8 cellular contexts compared by ENCODE assay signal in genomic region chr5:71601222-71602026, GRCh38. TPM values are rescaled to one million over a fixed set of nuclear protein-coding genes. Genes with fewer than 3 reads are reported as not detected.
DNase-seq lines count a peak whose midpoint lies in the region; ATAC-seq and TF ChIP-seq lines count a peak whose summit lies in the region.

No MANE protein-coding gene starts in this region.

- H3K9me3 ChIP-seq in DND-41 (ENCODE audit: insufficient read depth, low read length, severe bottlenecking) = no peaks in the 10 kb centered on the region
- H3K9me3 ChIP-seq in adrenal gland (replicated peaks in 1 of 3) = no peaks in the 10 kb centered on the region
- no peaks in the 10 kb centered on the region for H3K9me3 ChIP-seq in hepatocyte (ENCODE audit: low read depth)

- no peak overlapping the region for H2AFZ ChIP-seq in DND-41 (ENCODE audit: low read depth, low read length)
- no peak overlapping the region for H2AFZ ChIP-seq in hepatocyte

- no peak overlapping the region for H3K9ac ChIP-seq in DND-41 (ENCODE audit: low read depth, low read length)

- peak; percentile 61 for DNase-seq in DND-41
- peak in 1 of 2 experiments; percentile 18 for DNase-seq in HL-60 (ENCODE audit: low read depth in 1 of 2, low spot score in 1 of 2)
- DNase-seq in T-helper 1 cell = peak; percentile 16 to 91 (median 45)
- DNase-seq in adrenal gland = peak; percentile 64 to 90 (median 87)
- peak; percentile 77 for DNase-seq in hepatocyte (ENCODE audit: low spot score)
- DNase-seq in stimulated activated CD4-positive, alpha-beta T cell treated with anti-CD3 and anti-CD28 coated beads, Interleukin-1b, Interleukin-23, amount 100 ng/mL, for 1 hour (ENCODE audit: low read depth in 2 of 2) = peak; percentile 33 to 48
- DNase-seq in NCI-H187 treated with DMSO at 0.1 percent for 48 hours (lab: John Stamatoyannopoulos, UW) = no peak

- no peak overlapping the region for H3K4me2 ChIP-seq in DND-41 (ENCODE audit: insufficient read depth, low read length)
- no peak overlapping the region for H3K4me2 ChIP-seq in hepatocyte

- H3K9me2 ChIP-seq in hepatocyte (replicated peaks; ENCODE audit: insufficient read depth) = no peaks in the 10 kb centered on the region

- peaks cover 74% of the 10 kb centered on the region for H3K36me3 ChIP-seq in DND-41 (ENCODE audit: insufficient read depth, low read length)
- peaks cover 0 to 30% of the 10 kb centered on the region in 2 donors for H3K36me3 ChIP-seq in adrenal gland (replicated peaks in 1 of 2)
- H3K36me3 ChIP-seq in hepatocyte (replicated peaks; ENCODE audit: insufficient read depth, low read depth) = no peaks in the 10 kb centered on the region

- intact Hi-C loops in adrenal gland (cut with DNase I) = no loop called here

- WGBS in adrenal gland, 4 donors = 38 to 51% (median 49%) methylated on average over 6 of the region's 6 CpGs
- WGBS in hepatocyte (ENCODE audit: low lambda C conversion rate, missing lambda C conversion rate) = 54% methylated on average over 6 of the region's 6 CpGs

- H4K20me1 ChIP-seq in DND-41 (ENCODE audit: insufficient read depth, low read length) (no peaks in the 10 kb centered on the region), hepatocyte (ENCODE audit: insufficient read depth, poor library complexity, severe bottlenecking) (no peaks in the 10 kb centered on the region)

- peak; percentile 93 for ATAC-seq in DND-41 (ENCODE audit: insufficient read depth, low read depth)
- ATAC-seq in GM21381 (IDR thresholded peaks at IDR 0.05; ENCODE audit: unreplicated experiment) = peak; percentile 88

- H3K4me1 ChIP-seq in DND-41 (ENCODE audit: insufficient read depth, low read length) (peaks cover 13% of the 10 kb centered on the region), adrenal gland (replicated peaks in 1 of 2) (peaks cover 14 to 19% of the 10 kb centered on the region in 2 donors), hepatocyte (ENCODE audit: insufficient read depth) (peaks cover 4% of the 10 kb centered on the region)

- TF ChIP-seq CTCF in DND-41 (IDR thresholded peaks at IDR 0.05; ENCODE audit: borderline replicate concordance, extremely low read depth, low read length, poor library complexity, severe bottlenecking) (peak; percentile 82), HL-60 (IDR thresholded peaks at IDR 0.05; ENCODE audit: insufficient read depth, low read length) (peak; percentile 1), adrenal gland (IDR thresholded peaks at IDR 0.05) (peak; percentile 33 to 65 (median 57)), hepatocyte (IDR thresholded peaks at IDR 0.05; ENCODE audit: poor library complexity) (peak; percentile 53)

- H3K27ac ChIP-seq in DND-41 (ENCODE audit: low read length) (peak overlapping the region; percentile 49), HL-60 (replicated peaks) (no peak overlapping the region), adrenal gland (peak overlapping the region; percentile 33 to 87 (median 75)), hepatocyte (peak overlapping the region; percentile 21)

- H3K27me3 ChIP-seq in DND-41 (ENCODE audit: insufficient read depth, low read length, poor library complexity) = no peaks in the 10 kb centered on the region
- no peaks in the 10 kb centered on the region for H3K27me3 ChIP-seq in HL-60 (ENCODE audit: insufficient read depth, poor library complexity, severe bottlenecking)
- H3K27me3 ChIP-seq in adrenal gland = no peaks in the 10 kb centered on the region
- H3K27me3 ChIP-seq in hepatocyte = no peaks in the 10 kb centered on the region

- H3K79me2 ChIP-seq in DND-41 (ENCODE audit: insufficient read depth, low read length) = no peaks in the 10 kb centered on the region
- no peaks in the 10 kb centered on the region for H3K79me2 ChIP-seq in hepatocyte

- TF ChIP-seq POLR2A in adrenal gland (IDR thresholded peaks at IDR 0.05) = no peak

- H3K4me3 ChIP-seq in DND-41 (ENCODE audit: low read depth in 1 of 2, low read length in 2 of 2) (no peak overlapping the region), HL-60 (replicated peaks; ENCODE audit: insufficient read depth, low read length) (no peak overlapping the region), adrenal gland (no peak overlapping the region), hepatocyte (no peak overlapping the region)

RNA-seq across cellular contexts. Expression of gene MCCC2, which starts 14.3 kb away (rescaled TPM):
- 100 to 1,000 TPM in 2 of 8 donors, 10 to 100 TPM in 6; 63.9 to 119 (median 92.1) TPM for total RNA-seq in adrenal gland
- 100 to 1,000 TPM in 1 of 3 donors, 10 to 100 TPM in 2; 24.0 to 135 (median 47.9) TPM for polyA plus RNA-seq in adrenal gland
- 26.8 and 34.2 TPM in 2 replicates for total RNA-seq in hepatocyte
- 17.8 and 18.6 TPM in 2 replicates for polyA plus RNA-seq in hepatocyte

Comparison
In these comparisons a context has a peak if more than half of its experiments do, and no peak if none do; other contexts are left out.
1. CTCF ChIP-seq: peak in every context shown above with its lines; median percentile 82 in DND-41; 57 in adrenal gland; 53 in hepatocyte; 1 in HL-60.